ENCODE assay signal across 26 cellular contexts in the genomic region with DNA sequence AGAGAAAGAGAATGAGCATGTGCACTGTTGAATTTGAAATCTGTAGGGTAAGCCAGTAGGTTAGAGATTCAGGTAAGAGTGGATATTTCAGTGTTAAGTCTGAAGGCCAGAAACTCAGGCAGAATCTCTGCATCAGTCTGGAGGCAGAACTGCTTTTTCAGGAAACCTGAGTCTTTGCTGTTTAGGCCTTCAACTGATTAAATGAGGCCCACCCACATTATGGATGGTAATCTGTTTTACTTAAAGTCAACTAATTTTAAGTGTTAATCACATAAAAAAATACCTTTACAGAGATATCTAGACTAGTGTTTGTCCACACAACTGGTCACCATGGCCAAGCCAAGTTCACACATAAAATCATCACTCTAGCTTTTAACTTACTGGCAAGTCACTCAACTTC.
"Had no signal": no experiment of that assay in that cellular context is flagged by ENCODE, and none has a peak within 500 bp of the region (broad histone marks: within the 10 kb centered on the region; RNA-seq: fewer than 3 reads in every experiment).

No MANE protein-coding gene starts in this region.

- H3K4me1 ChIP-seq: thyroid gland, transverse colon, uterus had no signal

- ATAC-seq: stimulated activated effector memory CD8-positive, alpha-beta T cell treated with anti-CD3 and anti-CD28 coated beads, Interleukin-12 subunit alpha, Interleukin-12 subunit beta, amount 100 ng/mL, for 72 hours; stimulated activated memory B cell treated with anti-CD40 and anti-IgM and Interleukin-4, amounts not matched to agents 10 μg/mL and 1 μg/mL and 100 μg/mL, for 72 hours; stimulated activated naive B cell treated with anti-CD40 and anti-IgM and Interleukin-4, amounts not matched to agents 10 μg/mL and 1 μg/mL and 100 μg/mL, for 72 hours; stimulated activated naive CD8-positive, alpha-beta T cell treated with anti-CD3 and anti-CD28 coated beads, Interleukin-15, amount 100 ng/mL, for 72 hours; stimulated activated naive CD8-positive, alpha-beta T cell treated with anti-CD3 and anti-CD28 coated beads, Interleukin-15, Interleukin-2, amounts not matched to agents 100 U/mL and 50 U/mL, for 24 hours; upper lobe of right lung had no signal

- DNase-seq: stimulated activated CD4-positive, alpha-beta T cell treated with anti-CD3 and anti-CD28 coated beads, Interleukin-2, amount 100 ng/mL, for 48 hours; stimulated activated CD4-positive, alpha-beta T cell treated with anti-CD3 and anti-CD28 coated beads, Interleukin-4, amount 100 ng/mL, for 1 hour; stimulated activated CD4-positive, alpha-beta T cell treated with anti-CD3 and anti-CD28 coated beads, Interleukin-4, amount 100 ng/mL, for 24 hours; stimulated activated CD4-positive, alpha-beta T cell treated with anti-CD3 and anti-CD28 coated beads, Interleukin-4, amount 100 ng/mL, for 4 hours; stimulated activated CD8-positive, alpha-beta memory T cell treated with anti-CD3 and anti-CD28 coated beads, Interleukin-4, amount 100 ng/mL, for 48 hours; stimulated activated naive B cell treated with anti-CD40 and anti-IgM and Interleukin-4, amounts not matched to agents 10 μg/mL and 1 μg/mL and 100 μg/mL, for 72 hours; stimulated activated naive CD4-positive, alpha-beta T cell; stimulated activated naive CD4-positive, alpha-beta T cell treated with Interleukin-2 at 50 U/mL for 16 hours; stimulated activated naive CD8-positive, alpha-beta T cell treated with anti-CD3 and anti-CD28 coated beads, Interleukin-15, amount 100 ng/mL, for 72 hours; stimulated activated naive CD8-positive, alpha-beta T cell treated with anti-CD3 and anti-CD28 coated beads, Interleukin-15, Interleukin-2, amounts not matched to agents 100 U/mL and 50 U/mL, for 24 hours; stomach; substantia nigra; testis; thyroid gland; tibial artery; transverse colon; trophoblast cell; upper lobe of left lung; upper lobe of right lung; uterus had no signal

- H3K4me3 ChIP-seq: stomach, suprapubic skin, testis, thoracic aorta, thyroid gland, tibial artery, tibial nerve, transverse colon, upper lobe of left lung, upper lobe of right lung, uterus, vagina had no signal

- H3K36me3 ChIP-seq: stomach, suprapubic skin, thoracic aorta, thyroid gland, tibial artery, tibial nerve, transverse colon, upper lobe of left lung, upper lobe of right lung, uterus, vagina had no signal

- H3K27me3 ChIP-seq: stomach, suprapubic skin, testis, thyroid gland, tibial artery, tibial nerve, transverse colon, upper lobe of left lung, upper lobe of right lung, uterus, vagina had no signal

- H3K9me3 ChIP-seq: stomach, suprapubic skin, testis, thoracic aorta, thyroid gland, tibial artery, tibial nerve, transverse colon, upper lobe of left lung, upper lobe of right lung, uterus, vagina had no signal

- H3K27ac ChIP-seq: stomach, suprapubic skin, testis, thoracic aorta, thyroid gland, tibial artery, tibial nerve, transverse colon, upper lobe of left lung, upper lobe of right lung, uterus, vagina had no signal
